7 cellular contexts compared by ENCODE assay signal in genomic region chr7:131072505-131073091, GRCh38.
DNase-seq lines count a peak whose midpoint lies in the region; ATAC-seq and TF ChIP-seq lines count a peak whose summit lies in the region.

No MANE protein-coding gene starts in this region.

- in situ Hi-C loops in HAP-1 (cut with MboI; ENCODE audit: low sequenced_read_pairs): no loop called here

- no peak overlapping the region for H3K4me3 ChIP-seq in HAP-1
- peak overlapping the region; percentile 38 for H3K4me3 ChIP-seq in endodermal cell (ENCODE audit: low read length)
- peak overlapping the region; percentile 39 for H3K4me3 ChIP-seq in psoas muscle

- peak; percentile 38 to 65 for DNase-seq in HAP-1 (ENCODE audit: low spot score in 2 of 2)
- peak; percentile 80 for DNase-seq in OCI-M1 (lab: John Stamatoyannopoulos, UW)
- peak; percentile 82 for DNase-seq in endodermal cell
- no peak for DNase-seq in psoas muscle
- no peak for DNase-seq in cerebellum (ENCODE audit: low spot score)
- DNase-seq in central memory CD4-positive, alpha-beta T cell: no peak

- H3K9me3 ChIP-seq in HAP-1 (no peaks in the 10 kb centered on the region), endodermal cell (ENCODE audit: control insufficient read depth, low read length) (no peaks in the 10 kb centered on the region), psoas muscle (no peaks in the 10 kb centered on the region)

- H3K36me3 Mint-ChIP-seq in endodermal cell (ENCODE audit: low read depth): peaks cover 3% of the 10 kb centered on the region

- H3K9me3 Mint-ChIP-seq in endodermal cell: no peaks in the 10 kb centered on the region

- intact Hi-C loops in psoas muscle (cut with DNase I): no loop called here

- TF ChIP-seq CTCF in endodermal cell (conservative IDR thresholded peaks at IDR 0.05) (no peak), psoas muscle (IDR thresholded peaks at IDR 0.05) (no peak)

- H3K27ac Mint-ChIP-seq in endodermal cell: peak overlapping the region; percentile 92

- H3K27me3 ChIP-seq in HAP-1 (ENCODE audit: low read depth) (no peaks in the 10 kb centered on the region), endodermal cell (ENCODE audit: control insufficient read depth, insufficient read depth, low read length, poor library complexity, severe bottlenecking) (no peaks in the 10 kb centered on the region), psoas muscle (ENCODE audit: insufficient read depth in 3 of 3, low read length in 2 of 3) (no peaks in the 10 kb centered on the region)

- H3K9ac ChIP-seq in endodermal cell (ENCODE audit: extremely low read depth, low read length, poor library complexity, severe bottlenecking): no peak overlapping the region

- H3K27ac ChIP-seq in endodermal cell (ENCODE audit: low read depth, low read length) (no peak overlapping the region), psoas muscle (peak overlapping the region; percentile 72)

- H3K4me1 Mint-ChIP-seq in endodermal cell: peaks cover 11% of the 10 kb centered on the region

- no peaks in the 10 kb centered on the region for H3K27me3 Mint-ChIP-seq in endodermal cell (ENCODE audit: insufficient read depth)

- peak; percentile 2 to 19 (median 14) for ATAC-seq in psoas muscle
- no peak for ATAC-seq in HG03095 (IDR thresholded peaks at IDR 0.05; ENCODE audit: unreplicated experiment)

- no peak overlapping the region for H3K4me3 Mint-ChIP-seq in endodermal cell

- WGBS in endodermal cell (ENCODE audit: insufficient coverage in 1 of 2, insufficient read length in 1 of 2), 2 experiments: 25 to 65% methylated on average over 2 to 5 of the region's 5 CpGs
- WGBS in psoas muscle, 3 donors: 62 to 77% (median 66%) methylated on average over 5 of the region's 5 CpGs

- H3K4me1 ChIP-seq in HAP-1 (peaks cover 40% of the 10 kb centered on the region), endodermal cell (ENCODE audit: control insufficient read depth, insufficient read depth, low read length) (peaks cover 3% of the 10 kb centered on the region), psoas muscle (peaks cover 67% of the 10 kb centered on the region)

- no peaks in the 10 kb centered on the region for H3K36me3 ChIP-seq in HAP-1 (replicated peaks)
- no peaks in the 10 kb centered on the region for H3K36me3 ChIP-seq in endodermal cell (ENCODE audit: control insufficient read depth, insufficient read depth, low read length)
- H3K36me3 ChIP-seq in psoas muscle (ENCODE audit: insufficient read depth in 1 of 2, low read depth in 1 of 2): peaks cover 0 to 45% of the 10 kb centered on the region in 2 donors

Comparison
In these comparisons a context has a peak if more than half of its experiments do, and no peak if none do; other contexts are left out.
1. DNase-seq: peak in HAP-1 (2 of 2), OCI-M1 (single experiment) and endodermal cell (single experiment); none in psoas muscle (0 of 2), cerebellum (single experiment) and central memory CD4-positive, alpha-beta T cell (single experiment).